25 cellular contexts compared by ENCODE assay signal in the genomic region with DNA sequence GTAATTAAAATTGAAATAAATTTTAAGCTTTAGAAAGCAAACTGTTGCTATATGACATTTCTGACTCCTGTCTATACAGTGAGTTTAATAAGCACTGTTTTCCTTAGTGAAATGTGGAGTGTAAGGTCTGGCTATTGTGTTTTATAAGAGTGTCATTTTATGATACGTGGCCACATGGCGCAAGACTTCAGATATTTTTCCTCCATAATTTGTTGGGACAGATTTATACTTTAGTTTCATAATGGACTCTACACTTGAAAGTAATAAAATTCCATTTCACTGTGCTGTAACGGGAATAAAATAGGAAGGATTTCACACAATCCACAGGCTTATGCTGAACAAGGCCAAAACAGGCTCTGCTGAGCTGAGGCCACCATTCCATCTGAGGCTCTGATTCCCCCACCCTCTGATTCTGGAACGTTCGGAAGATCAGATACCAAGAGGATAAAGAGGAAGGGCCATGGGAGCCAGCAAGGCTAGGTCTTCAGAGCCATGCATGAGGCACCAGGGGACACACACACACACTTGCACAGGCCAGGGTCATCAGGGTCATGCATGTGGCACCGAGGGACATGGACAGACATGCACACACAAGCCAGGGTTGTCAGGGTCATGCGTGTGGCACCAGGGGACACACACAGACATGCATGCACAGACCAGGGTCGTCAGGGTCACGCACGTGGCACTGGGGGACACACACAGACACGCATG. TPM values are rescaled to one million over a fixed set of nuclear protein-coding genes. Genes with fewer than 3 reads are reported as not detected.
DNase-seq lines count a peak whose midpoint lies in the region; ATAC-seq and TF ChIP-seq lines count a peak whose summit lies in the region.
"Had no signal": no experiment of that assay in that cellular context is flagged by ENCODE, and none has a peak within 500 bp of the region (broad histone marks: within the 10 kb centered on the region; RNA-seq: fewer than 3 reads in every experiment).

No MANE protein-coding gene starts in this region.

- no peak for TF ChIP-seq EP300 in transverse colon (IDR thresholded peaks at IDR 0.05; ENCODE audit: low read depth)

- no peak overlapping the region for H3K4me3 Mint-ChIP-seq in activated T-cell treated with anti-CD3 and anti-CD28 coated beads, Interleukin-2, amount 50 U/mL, for 24 hours
- H3K4me3 Mint-ChIP-seq in activated T-cell treated with anti-CD3 and anti-CD28 coated beads, Interleukin-2, amount 50 U/mL, for 72 hours: no peak overlapping the region
- H3K4me3 Mint-ChIP-seq in central memory CD8-positive, alpha-beta T cell: no peak overlapping the region
- no peak overlapping the region for H3K4me3 Mint-ChIP-seq in naive thymus-derived CD8-positive, alpha-beta T cell
- H3K4me3 Mint-ChIP-seq: activated CD4-positive, alpha-beta memory T cell treated with anti-CD3 and anti-CD28 coated beads, Interleukin-2, amount 10 ng/mL, durations not matched to agents 7 days and 5 days; activated naive CD8-positive, alpha-beta T cell treated with anti-CD3 and anti-CD28 coated beads for 36 hours; neural crest cell; stimulated activated naive CD8-positive, alpha-beta T cell treated with anti-CD3 and anti-CD28 coated beads, Interleukin-15, Interleukin-2, amounts not matched to agents 100 ng/mL and 50 ng/mL, for 24 hours had no signal

- H3K4me1 ChIP-seq in transverse colon: peaks cover 0 to 17% (median 8%) of the 10 kb centered on the region in 4 donors

- POLR2A ChIA-PET in naive thymus-derived CD8-positive, alpha-beta T cell (lab: Charles Lee): no interaction called here

- H3K27ac ChIP-seq in transverse colon: peak overlapping the region; percentile 8 to 80 (median 62)
- H3K27ac ChIP-seq: cardiac muscle cell had no signal

- H3K27me3 Mint-ChIP-seq in activated T-cell treated with anti-CD3 and anti-CD28 coated beads, Interleukin-2, amount 50 U/mL, for 24 hours: no peaks in the 10 kb centered on the region
- no peaks in the 10 kb centered on the region for H3K27me3 Mint-ChIP-seq in activated T-cell treated with anti-CD3 and anti-CD28 coated beads, Interleukin-2, amount 50 U/mL, for 72 hours (ENCODE audit: low read depth)
- no peaks in the 10 kb centered on the region for H3K27me3 Mint-ChIP-seq in central memory CD8-positive, alpha-beta T cell
- no peaks in the 10 kb centered on the region for H3K27me3 Mint-ChIP-seq in naive thymus-derived CD8-positive, alpha-beta T cell
- H3K27me3 Mint-ChIP-seq: activated CD4-positive, alpha-beta memory T cell treated with anti-CD3 and anti-CD28 coated beads, Interleukin-2, amount 10 ng/mL, durations not matched to agents 7 days and 5 days; activated naive CD8-positive, alpha-beta T cell treated with anti-CD3 and anti-CD28 coated beads for 36 hours; stimulated activated naive CD8-positive, alpha-beta T cell treated with anti-CD3 and anti-CD28 coated beads, Interleukin-15, Interleukin-2, amounts not matched to agents 100 ng/mL and 50 ng/mL, for 24 hours had no signal

- intact Hi-C loops in transverse colon (cut with DNase I; ENCODE audit: low total_unique reads): no loop called here

- no peak overlapping the region for H3K27ac Mint-ChIP-seq in activated T-cell treated with anti-CD3 and anti-CD28 coated beads, Interleukin-2, amount 50 U/mL, for 24 hours
- no peak overlapping the region for H3K27ac Mint-ChIP-seq in activated T-cell treated with anti-CD3 and anti-CD28 coated beads, Interleukin-2, amount 50 U/mL, for 72 hours
- H3K27ac Mint-ChIP-seq in central memory CD8-positive, alpha-beta T cell (ENCODE audit: low read depth): peak overlapping the region; percentile 25
- H3K27ac Mint-ChIP-seq in naive thymus-derived CD8-positive, alpha-beta T cell: peak overlapping the region in 6 of 10 donors; percentile 16 to 91 (median 76)
- H3K27ac Mint-ChIP-seq: activated CD4-positive, alpha-beta memory T cell treated with anti-CD3 and anti-CD28 coated beads, Interleukin-2, amount 10 ng/mL, durations not matched to agents 7 days and 5 days; activated naive CD8-positive, alpha-beta T cell treated with anti-CD3 and anti-CD28 coated beads for 36 hours; stimulated activated naive CD8-positive, alpha-beta T cell treated with anti-CD3 and anti-CD28 coated beads, Interleukin-15, Interleukin-2, amounts not matched to agents 100 ng/mL and 50 ng/mL, for 24 hours had no signal

- H3K4me3 ChIP-seq in transverse colon: no peak overlapping the region
- H3K4me3 ChIP-seq: cardiac muscle cell, K562 had no signal

- H3K27me3 ChIP-seq in transverse colon: no peaks in the 10 kb centered on the region
- H3K27me3 ChIP-seq: cardiac muscle cell had no signal

- peaks cover 11% of the 10 kb centered on the region for H3K36me3 Mint-ChIP-seq in activated T-cell treated with anti-CD3 and anti-CD28 coated beads, Interleukin-2, amount 50 U/mL, for 24 hours (ENCODE audit: low read depth)
- peaks cover 2 to 10% of the 10 kb centered on the region in 2 donors for H3K36me3 Mint-ChIP-seq in activated T-cell treated with anti-CD3 and anti-CD28 coated beads, Interleukin-2, amount 50 U/mL, for 72 hours (ENCODE audit: insufficient read depth in 2 of 2)
- peaks cover 5% of the 10 kb centered on the region for H3K36me3 Mint-ChIP-seq in central memory CD8-positive, alpha-beta T cell (ENCODE audit: insufficient read depth)
- H3K36me3 Mint-ChIP-seq in naive thymus-derived CD8-positive, alpha-beta T cell: no peaks in the 10 kb centered on the region

- H3K9me3 ChIP-seq in transverse colon: no peaks in the 10 kb centered on the region

- DNase-seq in activated T-cell treated with anti-CD3 and anti-CD28 coated beads, Interleukin-2, amount 50 U/mL, for 24 hours: peak; percentile 25
- DNase-seq in activated T-cell treated with anti-CD3 and anti-CD28 coated beads, Interleukin-2, amount 50 U/mL, for 72 hours: no peak
- DNase-seq in central memory CD8-positive, alpha-beta T cell (ENCODE audit: low spot score in 2 of 2): no peak
- DNase-seq in naive thymus-derived CD8-positive, alpha-beta T cell: no peak
- no peak for DNase-seq in transverse colon
- DNase-seq in NCI-H2081 (lab: John Stamatoyannopoulos, UW): no peak
- no peak for DNase-seq in stimulated activated CD4-positive, alpha-beta T cell treated with anti-CD3 and anti-CD28 coated beads, Interleukin-1b, Interleukin-23, amount 100 ng/mL, for 48 hours
- DNase-seq in DMS53 treated with DMSO at 0.1 percent for 48 hours (lab: John Stamatoyannopoulos, UW; ENCODE audit: unreplicated experiment): no peak
- DNase-seq: activated CD4-positive, alpha-beta memory T cell treated with anti-CD3 and anti-CD28 coated beads, Interleukin-2, amount 10 ng/mL, durations not matched to agents 7 days and 5 days; activated CD8-positive, alpha-beta memory T cell treated with anti-CD3 and anti-CD28 coated beads, Interleukin-2, amount 50 U/mL, for 48 hours; activated naive CD8-positive, alpha-beta T cell treated with anti-CD3 and anti-CD28 coated beads for 36 hours; left ventricle myocardium superior; MM.1S; NCI-H1417; NCI-H2029 treated with DMSO at 0.1 percent for 48 hours; NCI-H226; NCI-H69; stimulated activated CD4-positive, alpha-beta T cell treated with anti-CD3 and anti-CD28 coated beads, Interleukin-15, amount 100 ng/mL, for 24 hours; SW 1271 had no signal

- H3K36me3 ChIP-seq in transverse colon: no peaks in the 10 kb centered on the region
- H3K36me3 ChIP-seq: cardiac muscle cell had no signal

- no peak for ATAC-seq in activated T-cell treated with anti-CD3 and anti-CD28 coated beads, Interleukin-2, amount 50 U/mL, for 72 hours (replicated peaks in 1 of 2)
- no peak for ATAC-seq in central memory CD8-positive, alpha-beta T cell (replicated peaks; ENCODE audit: extremely low read depth, poor library complexity, severe bottlenecking)
- ATAC-seq in naive thymus-derived CD8-positive, alpha-beta T cell: no peak
- ATAC-seq: HCT116, K562, left ventricle myocardium superior, Panc1 had no signal

- peaks cover 39% of the 10 kb centered on the region for H3K4me1 Mint-ChIP-seq in activated T-cell treated with anti-CD3 and anti-CD28 coated beads, Interleukin-2, amount 50 U/mL, for 24 hours (ENCODE audit: low read depth)
- peaks cover 35% of the 10 kb centered on the region for H3K4me1 Mint-ChIP-seq in activated T-cell treated with anti-CD3 and anti-CD28 coated beads, Interleukin-2, amount 50 U/mL, for 72 hours (ENCODE audit: low read depth)
- H3K4me1 Mint-ChIP-seq in central memory CD8-positive, alpha-beta T cell: peaks cover 42% of the 10 kb centered on the region
- H3K4me1 Mint-ChIP-seq in naive thymus-derived CD8-positive, alpha-beta T cell: peaks cover 22 to 54% (median 27%) of the 10 kb centered on the region in 4 donors

- TF ChIP-seq POLR2A in transverse colon (IDR thresholded peaks at IDR 0.05): no peak

- H3K9me3 Mint-ChIP-seq in activated T-cell treated with anti-CD3 and anti-CD28 coated beads, Interleukin-2, amount 50 U/mL, for 24 hours: no peaks in the 10 kb centered on the region
- H3K9me3 Mint-ChIP-seq in activated T-cell treated with anti-CD3 and anti-CD28 coated beads, Interleukin-2, amount 50 U/mL, for 72 hours: no peaks in the 10 kb centered on the region
- H3K9me3 Mint-ChIP-seq in central memory CD8-positive, alpha-beta T cell: no peaks in the 10 kb centered on the region
- H3K9me3 Mint-ChIP-seq in naive thymus-derived CD8-positive, alpha-beta T cell: no peaks in the 10 kb centered on the region
- H3K9me3 Mint-ChIP-seq: activated naive CD8-positive, alpha-beta T cell treated with anti-CD3 and anti-CD28 coated beads for 36 hours; neural crest cell; stimulated activated naive CD8-positive, alpha-beta T cell treated with anti-CD3 and anti-CD28 coated beads, Interleukin-15, Interleukin-2, amounts not matched to agents 100 ng/mL and 50 ng/mL, for 24 hours had no signal

- in situ Hi-C loops in transverse colon (cut with MboI; ENCODE audit: low pct_ligation_motif_present in 1 of 4, low pct_unique_long_range_greater_than_20kb in 1 of 4, low sequenced_read_pairs in 3 of 4): no loop called here

- no peak for TF ChIP-seq CTCF in transverse colon (IDR thresholded peaks at IDR 0.05)

- WGBS in transverse colon (ENCODE audit: low coverage in 1 of 2), 2 donors: 80 to 88% methylated on average over 3 to 11 of the region's 11 CpGs

RNA-seq across cellular contexts. Expression of gene HDAC4, which starts 35.6 kb away (rescaled TPM):
- 10 to 100 TPM; 49.8 to 71.7 TPM for total RNA-seq in activated T-cell treated with anti-CD3 and anti-CD28 coated beads, Interleukin-2, amount 50 U/mL, for 72 hours
- 10 to 100 TPM; 31.7 to 37.3 TPM for total RNA-seq in naive thymus-derived CD8-positive, alpha-beta T cell
- 10 to 100 TPM in 1 of 3 donors, 1 to 10 TPM in 2; 2.8 to 10.1 (median 8.0) TPM for polyA plus RNA-seq in naive thymus-derived CD8-positive, alpha-beta T cell
- 100 to 1,000 TPM in 2 of 4 donors, 10 to 100 TPM in 2; 33.9 to 192 (median 112) TPM for total RNA-seq in transverse colon

Comparison
In these comparisons a context has a peak if more than half of its experiments do, and no peak if none do; other contexts are left out.
1. H3K27ac Mint-ChIP-seq: peak in central memory CD8-positive, alpha-beta T cell (single experiment) and naive thymus-derived CD8-positive, alpha-beta T cell (6 of 10); none in activated T-cell treated with anti-CD3 and anti-CD28 coated beads, Interleukin-2, amount 50 U/mL, for 24 hours (single experiment) and activated T-cell treated with anti-CD3 and anti-CD28 coated beads, Interleukin-2, amount 50 U/mL, for 72 hours (single experiment).